10 cellular contexts compared by ENCODE assay signal in the genomic region with DNA sequence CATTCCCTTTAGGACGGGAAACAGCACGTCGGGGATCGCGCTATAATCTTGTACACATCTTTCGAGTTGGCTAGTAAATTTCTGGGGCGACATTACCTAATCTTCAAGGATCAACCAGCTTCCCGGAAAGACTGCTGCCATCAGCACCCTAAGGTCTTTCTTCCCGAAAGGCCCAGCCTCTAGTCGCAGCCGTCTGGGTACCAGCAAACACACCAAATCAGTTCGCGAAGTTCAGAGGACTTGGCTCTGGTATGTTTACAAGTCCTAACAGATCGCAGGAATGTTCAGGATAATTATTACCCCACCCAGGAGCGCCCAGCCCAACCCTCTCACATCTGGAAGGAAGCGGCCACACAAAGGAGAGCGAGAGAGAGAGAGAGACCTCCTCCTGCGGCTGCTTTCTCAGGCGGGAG.
DNase-seq lines count a peak whose midpoint lies in the region; ATAC-seq and TF ChIP-seq lines count a peak whose summit lies in the region.
"Had no signal": no experiment of that assay in that cellular context is flagged by ENCODE, and none has a peak within 500 bp of the region (broad histone marks: within the 10 kb centered on the region; RNA-seq: fewer than 3 reads in every experiment).

No MANE protein-coding gene starts in this region.

- intact Hi-C loops in breast epithelium (cut with DNase I; ENCODE audit: low total_unique reads) (no loop called here), gastrocnemius medialis (cut with DNase I; ENCODE audit: low total_unique reads) (no loop called here)

- H3K9me3 ChIP-seq in HAP-1 (no peaks in the 10 kb centered on the region), breast epithelium (no peaks in the 10 kb centered on the region), iPS-18c (ENCODE audit: control insufficient read depth, insufficient read depth, low read length) (no peaks in the 10 kb centered on the region), gastrocnemius medialis (no peaks in the 10 kb centered on the region)

- DNase-seq in HAP-1 (ENCODE audit: low spot score in 2 of 2), result peak; percentile 50 to 73
- DNase-seq in breast epithelium (ENCODE audit: low spot score in 2 of 2), result peak in 1 of 2 donors; percentile 60
- no peak for DNase-seq in gastrocnemius medialis
- no peak for DNase-seq in EL
- DNase-seq in DMS79 (lab: John Stamatoyannopoulos, UW), result no peak
- no peak for DNase-seq in NCI-H524 treated with DMSO at 0.1 percent for 48 hours (lab: John Stamatoyannopoulos, UW)
- DNase-seq: NCI-H226 had no signal

- no peak for TF ChIP-seq POLR2A in breast epithelium (IDR thresholded peaks at IDR 0.05)
- TF ChIP-seq POLR2A in gastrocnemius medialis (IDR thresholded peaks at IDR 0.05), result no peak

- ATAC-seq in gastrocnemius medialis, result no peak
- no peak for ATAC-seq in GM21381 (IDR thresholded peaks at IDR 0.05; ENCODE audit: unreplicated experiment)

- H3K27ac ChIP-seq in breast epithelium (peak overlapping the region; percentile 38 to 63), gastrocnemius medialis (no peak overlapping the region)
- H3K27ac ChIP-seq: VCaP had no signal

- peaks cover 14% of the 10 kb centered on the region for H3K27me3 ChIP-seq in HAP-1 (ENCODE audit: low read depth)
- peaks cover 3 to 20% of the 10 kb centered on the region in 2 donors for H3K27me3 ChIP-seq in breast epithelium
- H3K27me3 ChIP-seq in gastrocnemius medialis, result peaks cover 11 to 19% (median 16%) of the 10 kb centered on the region in 3 donors

- in situ Hi-C loops in HAP-1 (cut with MboI; ENCODE audit: low sequenced_read_pairs) (no loop called here), gastrocnemius medialis (cut with MboI; ENCODE audit: low sequenced_read_pairs in 4 of 4) (no loop called here)

- TF ChIP-seq CTCF in breast epithelium (IDR thresholded peaks at IDR 0.05) (no peak), gastrocnemius medialis (IDR thresholded peaks at IDR 0.05 in 4 of 5, conservative IDR thresholded peaks at IDR 0.05 in 1 of 5) (no peak)

- H3K4me3 ChIP-seq in HAP-1 (peak overlapping the region; percentile 38), breast epithelium (peak overlapping the region; percentile 49 to 82 (median 66)), iPS-18c (ENCODE audit: insufficient read depth, low read depth, low read length) (peak overlapping the region; percentile 78), gastrocnemius medialis (peak overlapping the region in 3 of 4 donors; percentile 45 to 51 (median 46))

- H3K4me1 ChIP-seq in HAP-1 (no peaks in the 10 kb centered on the region; the same call in none of the 2 replicates), breast epithelium (no peaks in the 10 kb centered on the region), gastrocnemius medialis (peaks cover 4 to 6% of the 10 kb centered on the region in 2 donors)

- H3K36me3 ChIP-seq in HAP-1 (replicated peaks) (no peaks in the 10 kb centered on the region), breast epithelium (no peaks in the 10 kb centered on the region), gastrocnemius medialis (no peaks in the 10 kb centered on the region)

Comparison
In these comparisons a context has a peak if more than half of its experiments do, and no peak if none do; other contexts are left out.
1. DNase-seq: peak in HAP-1 (2 of 2); none in gastrocnemius medialis (0 of 2), EL (single experiment), DMS79 (single experiment) and NCI-H524 treated with DMSO at 0.1 percent for 48 hours (single experiment).
2. H3K27ac ChIP-seq: peak in breast epithelium (2 of 2); none in gastrocnemius medialis (0 of 4).
3. Peak in every context shown above with its lines, with median percentiles within 50 percentile points of each other: H3K4me3 ChIP-seq.